In genomic region chr13:45068036-45069001, GRCh38 we compare ENCODE assay signal across 16 cellular contexts. TPM values are rescaled to one million over a fixed set of nuclear protein-coding genes. Genes with fewer than 3 reads are reported as not detected.
DNase-seq lines count a peak whose midpoint lies in the region; ATAC-seq and TF ChIP-seq lines count a peak whose summit lies in the region.
"Had no signal": no experiment of that assay in that cellular context is flagged by ENCODE, and none has a peak within 500 bp of the region (broad histone marks: within the 10 kb centered on the region; RNA-seq: fewer than 3 reads in every experiment).

No MANE protein-coding gene starts in this region.

- TF ChIP-seq POLR2A in erythroblast (IDR thresholded peaks at IDR 0.05; ENCODE audit: low read length): no peak

- peak; percentile 71 for DNase-seq in DMS53 treated with DMSO at 0.1 percent for 48 hours (lab: John Stamatoyannopoulos, UW; ENCODE audit: unreplicated experiment)
- DNase-seq in NCI-H1092 (lab: John Stamatoyannopoulos, UW): peak; percentile 58
- peak; percentile 83 for DNase-seq in NCI-H748 (lab: John Stamatoyannopoulos, UW; ENCODE audit: unreplicated experiment)
- DNase-seq in dermis microvascular lymphatic vessel endothelial cell (ENCODE audit: low read depth in 2 of 2): peak; percentile 34 to 52
- no peak for DNase-seq in activated CD4-positive, alpha-beta T cell treated with anti-CD3 and anti-CD28 coated beads for 1 hour
- DNase-seq in A172 (ENCODE audit: low spot score): no peak
- no peak for DNase-seq in erythroblast (lab: John Stamatoyannopoulos, UW)
- DNase-seq: activated CD8-positive, alpha-beta T cell treated with anti-CD3 and anti-CD28 coated beads for 36 hours; gastrocnemius medialis; H7; left cardiac atrium; NCI-H446; Peyer's patch; spleen; SW 1271 had no signal

- no peak for ATAC-seq in HG02973 (IDR thresholded peaks at IDR 0.05; ENCODE audit: unreplicated experiment)
- ATAC-seq: activated CD8-positive, alpha-beta T cell treated with anti-CD3 and anti-CD28 coated beads for 36 hours; gastrocnemius medialis; left cardiac atrium had no signal

RNA-seq across cellular contexts. Expression of gene GTF2F2, which starts 52.0 kb away (rescaled TPM):
- total RNA-seq in dermis microvascular lymphatic vessel endothelial cell: 11.6 and 15.0 TPM in 2 replicates
- 72.2 and 79.9 TPM in 2 replicates for total RNA-seq in A172 (2014; rRNA removed; shearing (Covaris generic))

Comparison
In these comparisons a context has a peak if more than half of its experiments do, and no peak if none do; other contexts are left out.
1. DNase-seq: peak in DMS53 treated with DMSO at 0.1 percent for 48 hours (single experiment), NCI-H1092 (single experiment), NCI-H748 (single experiment) and dermis microvascular lymphatic vessel endothelial cell (2 of 2); none in activated CD4-positive, alpha-beta T cell treated with anti-CD3 and anti-CD28 coated beads for 1 hour (single experiment), A172 (single experiment) and erythroblast (0 of 2).